30 cellular contexts compared by ENCODE assay signal in the genomic region with DNA sequence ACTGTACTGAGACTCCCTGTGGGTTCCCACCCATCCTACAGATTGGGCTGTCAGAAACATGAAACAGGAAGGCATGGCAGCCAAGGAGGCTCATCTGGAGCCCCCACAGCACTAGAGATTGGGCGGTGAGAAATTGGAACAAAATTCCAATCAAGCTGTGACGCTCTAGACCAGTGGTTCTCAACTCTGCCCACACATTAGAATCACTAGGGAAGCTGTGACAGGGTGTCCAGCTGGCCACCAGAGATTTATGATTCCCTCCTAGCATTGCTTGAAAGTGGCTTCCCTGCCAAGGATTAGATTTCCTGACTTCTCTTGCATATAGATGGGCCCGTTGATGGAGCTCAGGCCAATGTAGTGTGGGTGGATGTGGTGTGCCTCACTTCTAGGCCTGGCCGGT.
"Had no signal": no experiment of that assay in that cellular context is flagged by ENCODE, and none has a peak within 500 bp of the region (broad histone marks: within the 10 kb centered on the region; RNA-seq: fewer than 3 reads in every experiment).

No MANE protein-coding gene starts in this region.

- H3K4me1 Mint-ChIP-seq: activated CD4-positive, alpha-beta memory T cell treated with anti-CD3 and anti-CD28 coated beads, Interleukin-2, amount 10 ng/mL, durations not matched to agents 7 days and 5 days; activated CD4-positive, alpha-beta T cell treated with anti-CD3 and anti-CD28 coated beads, Interleukin-2, amount 10 ng/mL, durations not matched to agents 7 days and 5 days; activated naive CD4-positive, alpha-beta T cell treated with anti-CD3 and anti-CD28 coated beads, Interleukin-2, amount 10 ng/mL, durations not matched to agents 7 days and 5 days; activated naive CD8-positive, alpha-beta T cell treated with anti-CD3 and anti-CD28 coated beads, Interleukin-2, amount 10 ng/mL, durations not matched to agents 7 days and 5 days; central memory CD8-positive, alpha-beta T cell had no signal

- H3K4me3 ChIP-seq: ascending aorta, breast epithelium, coronary artery, dorsolateral prefrontal cortex had no signal

- H3K27me3 ChIP-seq: ascending aorta, breast epithelium, dorsolateral prefrontal cortex had no signal

- H3K36me3 Mint-ChIP-seq: activated naive CD4-positive, alpha-beta T cell treated with anti-CD3 and anti-CD28 coated beads, Interleukin-2, amount 10 ng/mL, durations not matched to agents 7 days and 5 days; activated naive CD4-positive, alpha-beta T cell treated with anti-CD3 and anti-CD28 coated beads, Interleukin-2, amount 50 U/mL, for 72 hours; activated naive CD8-positive, alpha-beta T cell treated with anti-CD3 and anti-CD28 coated beads, Interleukin-2, amount 10 ng/mL, durations not matched to agents 7 days and 5 days; brain; T-cell; WTC11 had no signal

- H3K27ac Mint-ChIP-seq: activated CD4-positive, alpha-beta memory T cell treated with anti-CD3 and anti-CD28 coated beads, Interleukin-2, amount 10 ng/mL, durations not matched to agents 7 days and 5 days; activated CD4-positive, alpha-beta T cell treated with anti-CD3 and anti-CD28 coated beads, Interleukin-2, amount 10 ng/mL, durations not matched to agents 7 days and 5 days; activated naive CD4-positive, alpha-beta T cell treated with anti-CD3 and anti-CD28 coated beads, Interleukin-2, amount 10 ng/mL, durations not matched to agents 7 days and 5 days; activated naive CD4-positive, alpha-beta T cell treated with anti-CD3 and anti-CD28 coated beads, Interleukin-2, amount 50 U/mL, for 72 hours; activated naive CD8-positive, alpha-beta T cell treated with anti-CD3 and anti-CD28 coated beads, Interleukin-2, amount 10 ng/mL, durations not matched to agents 7 days and 5 days; activated T-cell treated with anti-CD3 and anti-CD28 coated beads, Interleukin-2, amount 50 U/mL, for 24 hours; activated T-cell treated with anti-CD3 and anti-CD28 coated beads, Interleukin-2, amount 50 U/mL, for 72 hours; brain; dendritic cell treated with granulocyte-macrophage colony-stimulating factor and Interleukin-4, amounts not matched to agents 40 ng/mL and 50 ng/mL, for 4 days; endodermal cell; T-cell; T-helper 1 cell treated with Interleukin-12 subunit alpha and Interleukin-12 subunit beta and Interleukin-4 antibody, amounts not matched to agents 30 μg/mL and 1 μg/mL, for 36 hours; T-helper 2 cell treated with Interferon-gamma antibody and Interleukin-4, amounts not matched to agents 5 μg/mL and 100 μg/mL, for 36 hours; WTC11 had no signal

- H3K27me3 Mint-ChIP-seq: activated CD4-positive, alpha-beta memory T cell treated with anti-CD3 and anti-CD28 coated beads, Interleukin-2, amount 10 ng/mL, durations not matched to agents 7 days and 5 days had no signal

- H3K4me3 Mint-ChIP-seq: activated CD4-positive, alpha-beta memory T cell treated with anti-CD3 and anti-CD28 coated beads, Interleukin-2, amount 10 ng/mL, durations not matched to agents 7 days and 5 days; activated CD4-positive, alpha-beta T cell treated with anti-CD3 and anti-CD28 coated beads, Interleukin-2, amount 10 ng/mL, durations not matched to agents 7 days and 5 days; activated naive CD4-positive, alpha-beta T cell treated with anti-CD3 and anti-CD28 coated beads, Interleukin-2, amount 10 ng/mL, durations not matched to agents 7 days and 5 days; activated naive CD8-positive, alpha-beta T cell treated with anti-CD3 and anti-CD28 coated beads, Interleukin-2, amount 10 ng/mL, durations not matched to agents 7 days and 5 days; activated T-cell treated with anti-CD3 and anti-CD28 coated beads, Interleukin-2, amount 50 U/mL, for 24 hours; activated T-cell treated with anti-CD3 and anti-CD28 coated beads, Interleukin-2, amount 50 U/mL, for 72 hours; brain; central memory CD8-positive, alpha-beta T cell; dendritic cell treated with granulocyte-macrophage colony-stimulating factor and Interleukin-4, amounts not matched to agents 40 ng/mL and 50 ng/mL, for 4 days; endodermal cell; T-cell; T-helper 1 cell treated with Interleukin-12 subunit alpha and Interleukin-12 subunit beta and Interleukin-4 antibody, amounts not matched to agents 30 μg/mL and 1 μg/mL, for 36 hours; T-helper 2 cell treated with Interferon-gamma antibody and Interleukin-4, amounts not matched to agents 5 μg/mL and 100 μg/mL, for 36 hours; WTC11 had no signal

- DNase-seq: activated CD4-positive, alpha-beta memory T cell treated with anti-CD3 and anti-CD28 coated beads, Interleukin-2, amount 10 ng/mL, durations not matched to agents 7 days and 5 days; activated CD4-positive, alpha-beta T cell treated with anti-CD3 and anti-CD28 coated beads for 1 hour; activated CD4-positive, alpha-beta T cell treated with anti-CD3 and anti-CD28 coated beads for 4 hours; activated CD4-positive, alpha-beta T cell treated with anti-CD3 and anti-CD28 coated beads, Interleukin-2, amount 10 ng/mL, durations not matched to agents 7 days and 5 days; activated CD4-positive, alpha-beta T cell treated with anti-CD3 and anti-CD28 coated beads, Interleukin-2, amount 50 U/mL, for 4 hours; activated CD8-positive, alpha-beta memory T cell treated with anti-CD3 and anti-CD28 coated beads, Interleukin-2, amount 50 U/mL, for 48 hours; activated gamma-delta T cell; activated naive CD4-positive, alpha-beta T cell; activated naive CD4-positive, alpha-beta T cell treated with anti-CD3 and anti-CD28 coated beads, Interleukin-2, amount 10 ng/mL, durations not matched to agents 7 days and 5 days; activated naive CD8-positive, alpha-beta T cell treated with anti-CD3 and anti-CD28 coated beads, Interleukin-2, amount 10 ng/mL, durations not matched to agents 7 days and 5 days; activated T-cell treated with anti-CD3 and anti-CD28 coated beads for 4 hours; activated T-cell treated with anti-CD3 and anti-CD28 coated beads, Interleukin-2, amount 50 U/mL, for 24 hours; activated T-cell treated with anti-CD3 and anti-CD28 coated beads, Interleukin-2, amount 50 U/mL, for 72 hours; effector memory CD4-positive, alpha-beta T cell; endodermal cell; foreskin fibroblast; SW 1271; T-cell had no signal

- H3K27ac ChIP-seq: ascending aorta, breast epithelium, coronary artery, dorsolateral prefrontal cortex had no signal

- H3K9me3 Mint-ChIP-seq: activated CD4-positive, alpha-beta memory T cell treated with anti-CD3 and anti-CD28 coated beads, Interleukin-2, amount 10 ng/mL, durations not matched to agents 7 days and 5 days; activated CD4-positive, alpha-beta T cell treated with anti-CD3 and anti-CD28 coated beads, Interleukin-2, amount 10 ng/mL, durations not matched to agents 7 days and 5 days; activated naive CD4-positive, alpha-beta T cell treated with anti-CD3 and anti-CD28 coated beads, Interleukin-2, amount 10 ng/mL, durations not matched to agents 7 days and 5 days; activated naive CD4-positive, alpha-beta T cell treated with anti-CD3 and anti-CD28 coated beads, Interleukin-2, amount 50 U/mL, for 72 hours; activated naive CD8-positive, alpha-beta T cell treated with anti-CD3 and anti-CD28 coated beads, Interleukin-2, amount 10 ng/mL, durations not matched to agents 7 days and 5 days; activated T-cell treated with anti-CD3 and anti-CD28 coated beads, Interleukin-2, amount 50 U/mL, for 24 hours; activated T-cell treated with anti-CD3 and anti-CD28 coated beads, Interleukin-2, amount 50 U/mL, for 72 hours; central memory CD8-positive, alpha-beta T cell; endodermal cell; T-helper 1 cell treated with Interleukin-12 subunit alpha and Interleukin-12 subunit beta and Interleukin-4 antibody, amounts not matched to agents 30 μg/mL and 1 μg/mL, for 36 hours; T-helper 2 cell treated with Interferon-gamma antibody and Interleukin-4, amounts not matched to agents 5 μg/mL and 100 μg/mL, for 36 hours had no signal

- H3K4me1 ChIP-seq: ascending aorta, breast epithelium had no signal

- ATAC-seq: activated naive CD4-positive, alpha-beta T cell treated with anti-CD3 and anti-CD28 coated beads, Interleukin-2, amount 50 U/mL, for 72 hours; activated T-cell treated with anti-CD3 and anti-CD28 coated beads, Interleukin-2, amount 50 U/mL, for 72 hours; esophagus mucosa; T-cell; WTC11 had no signal
